8 cellular contexts compared by ENCODE assay signal in the genomic region with DNA sequence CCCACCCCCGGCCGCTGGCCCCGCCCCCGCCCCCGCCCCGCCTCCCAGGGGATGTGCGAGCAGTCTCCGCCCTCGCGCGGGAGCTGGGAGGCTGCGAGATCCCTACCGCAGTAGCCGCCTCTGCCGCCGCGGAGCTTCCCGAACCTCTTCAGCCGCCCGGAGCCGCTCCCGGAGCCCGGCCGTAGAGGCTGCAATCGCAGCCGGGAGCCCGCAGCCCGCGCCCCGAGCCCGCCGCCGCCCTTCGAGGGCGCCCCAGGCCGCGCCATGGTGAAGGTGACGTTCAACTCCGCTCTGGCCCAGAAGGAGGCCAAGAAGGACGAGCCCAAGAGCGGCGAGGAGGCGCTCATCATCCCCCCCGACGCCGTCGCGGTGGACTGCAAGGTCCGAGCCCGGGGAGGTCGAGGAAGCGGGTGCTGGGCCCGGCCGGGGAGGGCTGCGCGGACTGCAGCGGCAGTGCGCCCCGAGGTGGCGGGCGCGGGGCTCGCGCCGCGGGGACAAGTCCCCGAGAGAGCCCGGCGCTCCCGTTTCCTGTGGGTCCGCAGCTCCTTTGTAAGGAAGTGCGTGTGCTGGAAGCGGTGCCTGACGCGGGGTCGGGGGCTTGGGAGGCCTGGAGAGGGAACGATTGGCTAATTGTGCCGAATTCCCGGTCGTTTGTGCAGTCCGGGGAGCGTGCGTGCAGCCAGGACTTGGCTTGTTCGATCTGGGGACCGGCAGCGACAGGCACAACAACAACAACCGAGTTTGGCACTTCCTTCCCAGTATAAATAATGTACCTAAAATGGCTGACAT. TPM values are rescaled to one million over a fixed set of nuclear protein-coding genes. Genes with fewer than 3 reads are reported as not detected.
A peak's percentile ranks its signal among the peaks of the same experiment; 100 is the strongest.
DNase-seq lines count a peak whose midpoint lies in the region; ATAC-seq and TF ChIP-seq lines count a peak whose summit lies in the region.

Gene ITM2B (plus strand): TSS at position 110 of the 789 bp plus-strand sequence. CDS start 155 bp downstream, at position 265.

- H3K27ac ChIP-seq in CD4-positive, alpha-beta T cell (ENCODE audit: low read depth, low read length), result peak within 1 kb of the TSS; percentile 95
- H3K27ac ChIP-seq in Peyer's patch (peak within 1 kb of the TSS; percentile 99 to 100 (median 100)), stomach (peak within 1 kb of the TSS; percentile 98 to 100 (median 100))

- no peak for TF ChIP-seq EP300 in stomach (IDR thresholded peaks at IDR 0.05)

- peak; percentile 68 for TF ChIP-seq CTCF in CD4-positive, alpha-beta T cell (IDR thresholded peaks at IDR 0.05)
- TF ChIP-seq CTCF in Peyer's patch (IDR thresholded peaks at IDR 0.05) (peak; percentile 2 to 66 (median 60)), fibroblast of mammary gland (conservative IDR thresholded peaks at IDR 0.05; ENCODE audit: control insufficient read depth, insufficient read depth, low read depth, low read length) (no peak), natural killer cell (IDR thresholded peaks at IDR 0.05) (peak; percentile 39), stomach (IDR thresholded peaks at IDR 0.05) (peak in 3 of 7 experiments; percentile 23 to 37 (median 24))

- ATAC-seq in CD4-positive, alpha-beta T cell (ENCODE audit: poor library complexity), result peak; percentile 70
- ATAC-seq in GM19351 (IDR thresholded peaks at IDR 0.05; ENCODE audit: unreplicated experiment), result peak; percentile 57
- peak; percentile 45 for ATAC-seq in HG03571 (IDR thresholded peaks at IDR 0.05; ENCODE audit: unreplicated experiment)
- ATAC-seq in activated T-helper 17 cell treated with anti-CD3 and anti-CD28 coated beads, Interleukin-2, amount 50 U/mL, for 72 hours (replicated peaks), result peak; percentile 71
- ATAC-seq in natural killer cell, result peak; percentile 62 to 83 (median 73)

- H3K9me3 Mint-ChIP-seq in CD4-positive, alpha-beta T cell, result no peaks in the 10 kb centered on the region
- no peaks in the 10 kb centered on the region for H3K9me3 Mint-ChIP-seq in activated T-helper 17 cell treated with anti-CD3 and anti-CD28 coated beads, Interleukin-2, amount 50 U/mL, for 72 hours
- no peaks in the 10 kb centered on the region for H3K9me3 Mint-ChIP-seq in natural killer cell

- POLR2A ChIA-PET in CD4-positive, alpha-beta T cell (lab: Charles Lee), result interaction anchor here (0.6 to 3.2 kb wide), 37 partner anchors 9 to 1211 kb away, joined by 3 to 157 read pairs (median 6); partner anchors contain the start of genes CAB39L, FNDC3A, MED4 and NUDT15

- intact Hi-C loops in CD4-positive, alpha-beta T cell (cut with DNase I, micrococcal nuclease), result loop anchor here (1.0 to 10.0 kb wide), 6 partner anchors 48 to 352 kb away; partner anchors contain the start of genes RB1 (in 2 of the 2) and MED4 (in 1 of the 2)
- intact Hi-C loops in natural killer cell (cut with micrococcal nuclease) (loop anchor here (1.0 to 10.0 kb wide), 3 partner anchors 18 to 262 kb away; no protein-coding TSS in a partner anchor), stomach (cut with DNase I; ENCODE audit: low total_unique reads) (no loop called here)

- peak; percentile 44 to 70 (median 60) for DNase-seq in CD4-positive, alpha-beta T cell
- DNase-seq in Peyer's patch (peak; percentile 75 to 91 (median 80)), fibroblast of mammary gland (ENCODE audit: low read depth) (peak; percentile 57), natural killer cell (peak; percentile 62), stomach (peak; percentile 82)

- H3K36me3 ChIP-seq in Peyer's patch, result no peaks in the 10 kb centered on the region
- no peaks in the 10 kb centered on the region for H3K36me3 ChIP-seq in stomach

- CTCF ChIA-PET in CD4-positive, alpha-beta T cell (lab: Charles Lee), result interaction anchor here (1.2 to 2.4 kb wide), 6 partner anchors 76 to 138 kb away, joined by 3 to 12 read pairs (median 6); partner anchors contain the start of gene MED4

- peaks cover 68% of the 10 kb centered on the region for H3K4me1 Mint-ChIP-seq in CD4-positive, alpha-beta T cell (ENCODE audit: low read depth)
- H3K4me1 Mint-ChIP-seq in activated T-helper 17 cell treated with anti-CD3 and anti-CD28 coated beads, Interleukin-2, amount 50 U/mL, for 72 hours, result peaks cover 46% of the 10 kb centered on the region
- peaks cover 47 to 51% of the 10 kb centered on the region in 2 donors for H3K4me1 Mint-ChIP-seq in natural killer cell

- no peaks in the 10 kb centered on the region for H3K27me3 ChIP-seq in CD4-positive, alpha-beta T cell (ENCODE audit: control insufficient read depth, insufficient read depth, low read length)
- H3K27me3 ChIP-seq in Peyer's patch, result no peaks in the 10 kb centered on the region
- no peaks in the 10 kb centered on the region for H3K27me3 ChIP-seq in stomach

- peak within 1 kb of the TSS; percentile 98 for H3K4me3 Mint-ChIP-seq in CD4-positive, alpha-beta T cell
- peak within 1 kb of the TSS; percentile 95 for H3K4me3 Mint-ChIP-seq in activated T-helper 17 cell treated with anti-CD3 and anti-CD28 coated beads, Interleukin-2, amount 50 U/mL, for 72 hours
- peak within 1 kb of the TSS; percentile 94 for H3K4me3 Mint-ChIP-seq in natural killer cell

- peak; percentile 85 to 91 for TF ChIP-seq POLR2A in Peyer's patch (IDR thresholded peaks at IDR 0.05)
- no peak for TF ChIP-seq POLR2A in stomach (IDR thresholded peaks at IDR 0.05)

- WGBS in stomach, 5 donors, result 0 to 1% (median 0%) methylated on average over 24 to 87 of the region's 87 CpGs

- H3K4me3 ChIP-seq in Peyer's patch (peak within 1 kb of the TSS; percentile 95 to 100 (median 98)), fibroblast of mammary gland (ENCODE audit: control insufficient read depth, low read depth, low read length) (peak within 1 kb of the TSS; percentile 98), stomach (peak within 1 kb of the TSS; percentile 82 to 97 (median 88))

- no peaks in the 10 kb centered on the region for H3K9me3 ChIP-seq in CD4-positive, alpha-beta T cell (ENCODE audit: control insufficient read depth, low read length)
- H3K9me3 ChIP-seq in Peyer's patch (no peaks in the 10 kb centered on the region), stomach (no peaks in the 10 kb centered on the region)

- H3K36me3 Mint-ChIP-seq in CD4-positive, alpha-beta T cell (ENCODE audit: low read depth), result peaks cover 55% of the 10 kb centered on the region
- H3K36me3 Mint-ChIP-seq in activated T-helper 17 cell treated with anti-CD3 and anti-CD28 coated beads, Interleukin-2, amount 50 U/mL, for 72 hours (ENCODE audit: low read depth), result peaks cover 45% of the 10 kb centered on the region
- no peaks in the 10 kb centered on the region for H3K36me3 Mint-ChIP-seq in natural killer cell

- H3K4me1 ChIP-seq in Peyer's patch (peaks cover 0 to 42% (median 2%) of the 10 kb centered on the region in 4 donors), stomach (peaks cover 17 to 59% (median 41%) of the 10 kb centered on the region in 4 donors)

- peak within 1 kb of the TSS; percentile 97 for H3K27ac Mint-ChIP-seq in CD4-positive, alpha-beta T cell
- H3K27ac Mint-ChIP-seq in activated T-helper 17 cell treated with anti-CD3 and anti-CD28 coated beads, Interleukin-2, amount 50 U/mL, for 72 hours, result peak within 1 kb of the TSS; percentile 96
- peak within 1 kb of the TSS; percentile 92 to 94 for H3K27ac Mint-ChIP-seq in natural killer cell

- H3K27me3 Mint-ChIP-seq in CD4-positive, alpha-beta T cell, result no peaks in the 10 kb centered on the region
- H3K27me3 Mint-ChIP-seq in activated T-helper 17 cell treated with anti-CD3 and anti-CD28 coated beads, Interleukin-2, amount 50 U/mL, for 72 hours, result no peaks in the 10 kb centered on the region
- peaks cover 0 to 2% of the 10 kb centered on the region in 2 donors for H3K27me3 Mint-ChIP-seq in natural killer cell (ENCODE audit: low read depth in 2 of 2)

RNA-seq across cellular contexts. Expression of gene ITM2B, which starts in this region (rescaled TPM):
- 100 to 1,000 TPM; 305 to 323 TPM for total RNA-seq in CD4-positive, alpha-beta T cell
- 100 to 1,000 TPM; 136 to 528 (median 417) TPM for total RNA-seq in Peyer's patch
- total RNA-seq in activated T-helper 17 cell treated with anti-CD3 and anti-CD28 coated beads, Interleukin-2, amount 50 U/mL, for 72 hours, result 100 to 1,000 TPM in 1 of 2 donors, 10 to 100 TPM in 1; 75.7 to 108 TPM
- total RNA-seq in natural killer cell, result 100 to 1,000 TPM; 305 to 387 (median 309) TPM
- 100 to 1,000 TPM; 271 to 419 (median 293) TPM for total RNA-seq in stomach
- polyA plus RNA-seq in stomach, result 100 to 1,000 TPM; 113 to 359 (median 141) TPM

Comparison
In these comparisons a context has a peak if more than half of its experiments do, and no peak if none do; other contexts are left out.
1. Peak in every context shown above with its lines: DNase-seq, ATAC-seq, H3K4me3 ChIP-seq and H3K27ac ChIP-seq.
2. POLR2A ChIP-seq: peak in Peyer's patch (2 of 2); none in stomach (0 of 4).